Comparison of ENCODE assay signal across 8 cellular contexts in the genomic region with DNA sequence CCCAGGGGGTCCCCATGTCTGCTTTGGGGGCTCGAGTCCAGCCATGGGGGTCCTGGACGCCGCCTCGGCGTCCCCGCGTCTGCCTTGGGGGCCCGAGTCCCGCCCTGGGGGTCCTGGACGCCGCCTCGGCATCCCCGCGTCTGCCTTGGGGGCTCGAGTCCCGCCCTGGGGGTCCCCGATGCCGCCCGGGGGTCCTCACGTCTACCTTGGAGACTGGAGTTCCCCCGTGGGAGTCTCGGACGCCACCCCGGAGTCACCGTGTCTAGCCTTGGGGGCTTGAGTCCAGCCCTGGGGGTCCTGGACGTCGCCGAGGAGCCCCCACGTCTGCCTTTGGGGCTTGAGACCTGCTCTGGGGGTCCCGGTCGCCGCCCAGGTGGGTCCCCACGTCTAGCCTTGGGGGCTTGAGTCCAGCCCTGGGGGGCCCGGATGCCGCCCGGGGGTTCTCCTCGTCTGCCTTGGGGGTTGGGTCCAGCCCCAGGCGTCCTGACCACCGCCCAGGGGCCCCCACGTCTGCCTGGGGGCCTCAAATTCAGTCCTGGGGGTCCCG. TPM values are rescaled to one million over a fixed set of nuclear protein-coding genes. Genes with fewer than 3 reads are reported as not detected.
DNase-seq lines count a peak whose midpoint lies in the region; ATAC-seq, FAIRE-seq and TF ChIP-seq lines count a peak whose summit lies in the region.

No MANE protein-coding gene starts in this region.

- no peak for ATAC-seq in mucosa of descending colon

- peak; percentile 20 for DNase-seq in stimulated activated CD4-positive, alpha-beta T cell treated with anti-CD3 and anti-CD28 coated beads, Interleukin-12 subunit alpha, Interleukin-12 subunit beta, amount 100 ng/mL, for 4 hours
- no peak for DNase-seq in stimulated activated CD4-positive, alpha-beta T cell treated with anti-CD3 and anti-CD28 coated beads, Interleukin-2, amount 100 ng/mL, for 24 hours
- DNase-seq in coronary artery (ENCODE audit: low spot score) (no peak), mucosa of descending colon (peak; percentile 51 to 78 (median 69)), vagina (ENCODE audit: extremely low spot score in 2 of 2) (no peak), HTR-8/SVneo (ENCODE audit: insufficient read length, low spot score) (no peak), NCI-H2171 (lab: John Stamatoyannopoulos, UW) (no peak), COR-L47 (lab: John Stamatoyannopoulos, UW) (no peak)

- H3K27me3 ChIP-seq in vagina = no peaks in the 10 kb centered on the region

- TF ChIP-seq POLR2A in vagina (IDR thresholded peaks at IDR 0.05) = no peak

- TF ChIP-seq CTCF in coronary artery (IDR thresholded peaks at IDR 0.05) = no peak
- TF ChIP-seq CTCF in mucosa of descending colon (IDR thresholded peaks at IDR 0.05) = no peak
- no peak for TF ChIP-seq CTCF in vagina (IDR thresholded peaks at IDR 0.05)

- no peak for FAIRE-seq in HTR-8/SVneo (lab: Jason Lieb, UNC)

- intact Hi-C loops in mucosa of descending colon (cut with DNase I, micrococcal nuclease) = no loop called here
- intact Hi-C loops in vagina (cut with DNase I) = loop anchor here (2.0 kb wide), 1 partner anchor 67 kb away; a partner anchor contains a TSS

- peaks cover 3% of the 10 kb centered on the region for H3K36me3 ChIP-seq in mucosa of descending colon (ENCODE audit: low read depth)
- peaks cover 0 to 7% of the 10 kb centered on the region in 2 donors for H3K36me3 ChIP-seq in vagina

- H3K4me3 ChIP-seq in coronary artery (peak overlapping the region; percentile 88), mucosa of descending colon (peak overlapping the region; percentile 94), vagina (peak overlapping the region; percentile 96 to 99)

- H3K4me1 ChIP-seq in mucosa of descending colon (ENCODE audit: low read depth) (peaks cover 16% of the 10 kb centered on the region), vagina (peaks cover 15% of the 10 kb centered on the region)

- H3K27ac ChIP-seq in coronary artery (peak overlapping the region; percentile 75 to 85), vagina (peak overlapping the region; percentile 93)

- H3K9me3 ChIP-seq in mucosa of descending colon = no peaks in the 10 kb centered on the region
- H3K9me3 ChIP-seq in vagina = no peaks in the 10 kb centered on the region

RNA-seq across cellular contexts. Expression of a gene that starts 1.1 kb away (rescaled TPM):
- total RNA-seq in mucosa of descending colon (10 to 100 TPM; 49.8 to 55.8 (median 54.1) TPM), vagina (30.9 TPM)

RNA-seq across cellular contexts. Expression of a gene that starts 38.5 kb away (rescaled TPM):
- 10 to 100 TPM; 12.6 to 20.7 (median 13.8) TPM for total RNA-seq in mucosa of descending colon
- total RNA-seq in vagina = 14.0 TPM

Comparison
In these comparisons a context has a peak if more than half of its experiments do, and no peak if none do; other contexts are left out.
1. DNase-seq: peak in stimulated activated CD4-positive, alpha-beta T cell treated with anti-CD3 and anti-CD28 coated beads, Interleukin-12 subunit alpha, Interleukin-12 subunit beta, amount 100 ng/mL, for 4 hours (single experiment) and mucosa of descending colon (3 of 3); none in stimulated activated CD4-positive, alpha-beta T cell treated with anti-CD3 and anti-CD28 coated beads, Interleukin-2, amount 100 ng/mL, for 24 hours (0 of 2), coronary artery (single experiment), vagina (0 of 2), HTR-8/SVneo (single experiment), NCI-H2171 (single experiment) and COR-L47 (single experiment).
2. Peak in every context shown above with its lines, with median percentiles within 50 percentile points of each other: H3K4me3 ChIP-seq.